In genomic region chr13:94712812-94713555, GRCh38 we compare ENCODE assay signal across 8 cellular contexts.
DNase-seq lines count a peak whose midpoint lies in the region; ATAC-seq, FAIRE-seq and TF ChIP-seq lines count a peak whose summit lies in the region.

No MANE protein-coding gene starts in this region.

- no peak for FAIRE-seq in RCC 7860 (lab: Jason Lieb, UNC)

- peak; percentile 75 for DNase-seq in Ammon's horn (ENCODE audit: low spot score)
- DNase-seq in HEK293T (ENCODE audit: extremely low spot score): peak; percentile 66
- peak; percentile 82 for DNase-seq in adipocyte (ENCODE audit: low read depth)
- DNase-seq in smooth muscle cell of the brain vasculature (ENCODE audit: low read depth, low spot score): peak; percentile 10
- DNase-seq in RCC 7860 (ENCODE audit: low spot score): no peak

- no peak overlapping the region for H3K9ac ChIP-seq in adipocyte (ENCODE audit: low read length)
- H3K9ac ChIP-seq in iPS-20b (ENCODE audit: low read depth, low read length): peak overlapping the region; percentile 68; the same call in 1 of the 2 replicates

- POLR2A ChIA-PET in HEK293T (lab: Yijun Ruan, JAX): no interaction called here

- no peak for ATAC-seq in GM18520 (IDR thresholded peaks at IDR 0.05; ENCODE audit: unreplicated experiment)
- ATAC-seq in GM21576 (IDR thresholded peaks at IDR 0.05; ENCODE audit: unreplicated experiment): no peak

- H3K27me3 ChIP-seq in adipocyte (replicated peaks; ENCODE audit: control insufficient read depth, insufficient read depth, low read length): peaks cover 54% of the 10 kb centered on the region
- H3K27me3 ChIP-seq in iPS-20b (ENCODE audit: insufficient read depth, low read length): peaks cover 71% of the 10 kb centered on the region

- no peak overlapping the region for H3K27ac ChIP-seq in iPS-20b (ENCODE audit: low read length)

- H3K36me3 ChIP-seq in adipocyte (ENCODE audit: control insufficient read depth, insufficient read depth, low read length, severe bottlenecking) (no peaks in the 10 kb centered on the region), iPS-20b (ENCODE audit: insufficient read depth, low read depth, low read length) (no peaks in the 10 kb centered on the region)

- CTCF ChIA-PET in HEK293T (lab: Yijun Ruan, JAX): interaction anchor here (0.6 to 1.1 kb wide), 3 partner anchors 51 to 252 kb away, joined by 3 to 4 read pairs (median 3); no protein-coding TSS in a partner anchor

- H3K4me1 ChIP-seq in adipocyte (ENCODE audit: control insufficient read depth, insufficient read depth, low read length): no peaks in the 10 kb centered on the region
- H3K4me1 ChIP-seq in iPS-20b (ENCODE audit: insufficient read depth, low read length): peaks cover 39% of the 10 kb centered on the region; the same call in 1 of the 2 replicates

- H3K9me3 ChIP-seq in adipocyte (ENCODE audit: control insufficient read depth, low read length) (no peaks in the 10 kb centered on the region), iPS-20b (ENCODE audit: insufficient read depth, low read depth, low read length) (no peaks in the 10 kb centered on the region)

- H3K4me3 ChIP-seq in adipocyte (ENCODE audit: low read length) (peak overlapping the region; percentile 37), iPS-20b (ENCODE audit: low read length) (peak overlapping the region; percentile 72)

TF ChIP-seq in HEK293T, 16 proteins besides CTCF, POLR2A, EP300 and RAD21:
- no peak for TF ChIP-seq TARDBP (IDR thresholded peaks at IDR 0.05)
- no peak for TF ChIP-seq FOXA1 (IDR thresholded peaks at IDR 0.05)
- TF ChIP-seq HDGF (IDR thresholded peaks at IDR 0.05; ENCODE audit: borderline replicate concordance): no peak
- TF ChIP-seq LEF1 (IDR thresholded peaks at IDR 0.05; ENCODE audit: borderline replicate concordance): no peak
- no peak for TF ChIP-seq PKNOX1 (IDR thresholded peaks at IDR 0.05)
- TF ChIP-seq SUZ12 (IDR thresholded peaks at IDR 0.05): no peak
- no peak for TF ChIP-seq FOXK2 (IDR thresholded peaks at IDR 0.05)
- no peak for TF ChIP-seq L3MBTL2 (conservative IDR thresholded peaks at IDR 0.05)
- TF ChIP-seq NFRKB (IDR thresholded peaks at IDR 0.05): no peak
- TF ChIP-seq FOXM1 (IDR thresholded peaks at IDR 0.05; ENCODE audit: borderline replicate concordance): no peak
- no peak for TF ChIP-seq BHLHE40 (IDR thresholded peaks at IDR 0.05; ENCODE audit: borderline replicate concordance)
- TF ChIP-seq ELF4 (IDR thresholded peaks at IDR 0.05): no peak
- no peak for TF ChIP-seq SP1 (IDR thresholded peaks at IDR 0.05)
